In genomic region chr19:49637865-49638350, GRCh38 we compare ENCODE assay signal across 1 cellular context.
TF ChIP-seq lines count a peak whose summit lies in the region.

No MANE protein-coding gene starts in this region.

TF ChIP-seq in HepG2, 621 proteins besides CTCF, POLR2A, EP300 and RAD21:
- TF ChIP-seq ZSCAN30 (CRISPR knock-in tag; IDR thresholded peaks at IDR 0.05) (no peak), ZNF768 (CRISPR knock-in tag; IDR thresholded peaks at IDR 0.05) (peak; percentile 8; the same call in 1 of the 2 replicates)
- TF ChIP-seq, protein P1, sequence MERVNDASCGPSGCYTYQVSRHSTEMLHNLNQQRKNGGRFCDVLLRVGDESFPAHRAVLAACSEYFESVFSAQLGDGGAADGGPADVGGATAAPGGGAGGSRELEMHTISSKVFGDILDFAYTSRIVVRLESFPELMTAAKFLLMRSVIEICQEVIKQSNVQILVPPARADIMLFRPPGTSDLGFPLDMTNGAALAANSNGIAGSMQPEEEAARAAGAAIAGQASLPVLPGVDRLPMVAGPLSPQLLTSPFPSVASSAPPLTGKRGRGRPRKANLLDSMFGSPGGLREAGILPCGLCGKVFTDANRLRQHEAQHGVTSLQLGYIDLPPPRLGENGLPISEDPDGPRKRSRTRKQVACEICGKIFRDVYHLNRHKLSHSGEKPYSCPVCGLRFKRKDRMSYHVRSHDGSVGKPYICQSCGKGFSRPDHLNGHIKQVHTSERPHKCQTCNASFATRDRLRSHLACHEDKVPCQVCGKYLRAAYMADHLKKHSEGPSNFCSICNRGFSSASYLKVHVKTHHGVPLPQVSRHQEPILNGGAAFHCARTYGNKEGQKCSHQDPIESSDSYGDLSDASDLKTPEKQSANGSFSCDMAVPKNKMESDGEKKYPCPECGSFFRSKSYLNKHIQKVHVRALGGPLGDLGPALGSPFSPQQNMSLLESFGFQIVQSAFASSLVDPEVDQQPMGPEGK (CRISPR knock-in tag; IDR thresholded peaks at IDR 0.05) = 0 out of 2 replicates have a peak, but pooled peaks have one; percentile 23
